In the genomic region with DNA sequence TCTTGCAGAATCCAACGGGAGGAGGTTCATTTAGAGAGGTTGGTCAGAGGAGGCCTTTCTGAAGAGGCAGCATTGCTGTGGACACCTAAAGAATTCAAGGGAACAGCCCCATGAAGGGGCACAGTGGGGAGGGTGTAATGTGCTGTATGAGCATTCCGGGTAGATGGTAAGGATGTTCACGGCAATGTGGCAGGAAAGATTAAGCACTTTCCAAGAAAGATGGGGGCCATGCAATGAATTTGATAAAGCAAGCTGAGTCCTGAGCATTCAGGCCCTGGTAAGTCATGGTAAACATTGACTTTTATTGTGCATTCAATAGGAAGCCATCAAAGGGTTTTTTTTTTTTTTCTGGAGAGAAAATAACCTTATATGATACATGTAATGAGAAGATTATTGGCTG, we compare ENCODE assay signal across 8 cellular contexts.
"Had no signal": no experiment of that assay in that cellular context is flagged by ENCODE, and none has a peak within 500 bp of the region (broad histone marks: within the 10 kb centered on the region; RNA-seq: fewer than 3 reads in every experiment).

No MANE protein-coding gene starts in this region.

- H2AFZ ChIP-seq: GM23248 had no signal

- ATAC-seq: HCT116 had no signal

- FAIRE-seq: HTR-8/SVneo had no signal

- H3K27ac ChIP-seq: GM23248 had no signal

- H3K36me3 ChIP-seq: HAP-1 had no signal

- H3K4me1 ChIP-seq: HAP-1 had no signal

- H3K9me3 ChIP-seq: HAP-1 had no signal

- H3K9ac ChIP-seq: GM23248 had no signal

- DNase-seq: GM23248, GOT3, H7, IMR-90, KBM-7 had no signal

- H3K4me3 ChIP-seq: GM23248, HAP-1 had no signal
